ENCODE assay signal across 8 cellular contexts in genomic region chr1:68231627-68232303, GRCh38. TPM values are rescaled to one million over a fixed set of nuclear protein-coding genes. Genes with fewer than 3 reads are reported as not detected.
DNase-seq lines count a peak whose midpoint lies in the region; ATAC-seq and TF ChIP-seq lines count a peak whose summit lies in the region.

No MANE protein-coding gene starts in this region.

- H4K20me1 ChIP-seq in Karpas-422 (ENCODE audit: insufficient read depth, low read depth, low read length), result no peaks in the 10 kb centered on the region
- H4K20me1 ChIP-seq in OCI-LY7 (ENCODE audit: insufficient read depth, low read length), result no peaks in the 10 kb centered on the region

- no peak for TF ChIP-seq CTCF in endodermal cell (conservative IDR thresholded peaks at IDR 0.05)
- TF ChIP-seq CTCF in tibial nerve (IDR thresholded peaks at IDR 0.05), result no peak
- no peak for TF ChIP-seq CTCF in OCI-LY7 (conservative IDR thresholded peaks at IDR 0.05; ENCODE audit: low read length)

- H2BK15ac ChIP-seq in mesenchymal stem cell (ENCODE audit: low read depth, poor library complexity, severe bottlenecking), result peak overlapping the region; percentile 89

- no peak for ATAC-seq in HG02981 (IDR thresholded peaks at IDR 0.05; ENCODE audit: unreplicated experiment)

- POLR2A ChIA-PET in OCI-LY7 (lab: Charles Lee), result interaction anchor here (0.7 kb wide), 2 partner anchors 307 to 353 kb away, joined by 3 to 6 read pairs; no protein-coding TSS in a partner anchor

- no peaks in the 10 kb centered on the region for H3K9me3 Mint-ChIP-seq in endodermal cell

- no peak for TF ChIP-seq POLR2A in tibial nerve (IDR thresholded peaks at IDR 0.05)

- H3K79me1 ChIP-seq in mesenchymal stem cell (replicated peaks; ENCODE audit: low read length, poor library complexity, severe bottlenecking), result no peaks in the 10 kb centered on the region

- H3K79me2 ChIP-seq in Karpas-422 (ENCODE audit: low read length) (no peaks in the 10 kb centered on the region), OCI-LY7 (ENCODE audit: insufficient read depth, low read depth, low read length) (no peaks in the 10 kb centered on the region)

- peak overlapping the region; percentile 39 for H2AK5ac ChIP-seq in mesenchymal stem cell (ENCODE audit: low read length, severe bottlenecking)

- no peaks in the 10 kb centered on the region for H3K9me2 ChIP-seq in Karpas-422 (replicated peaks; ENCODE audit: insufficient read depth, low read length)
- no peaks in the 10 kb centered on the region for H3K9me2 ChIP-seq in OCI-LY7 (ENCODE audit: insufficient read depth, low read length)

- H3K4me2 ChIP-seq in mesenchymal stem cell (ENCODE audit: low read length, poor library complexity, severe bottlenecking) (peak overlapping the region; percentile 95), Karpas-422 (ENCODE audit: low read depth, low read length, poor library complexity, severe bottlenecking) (no peak overlapping the region), OCI-LY7 (ENCODE audit: low read length) (no peak overlapping the region)

- H3K9ac ChIP-seq in endodermal cell (ENCODE audit: extremely low read depth, low read length, poor library complexity, severe bottlenecking) (peak overlapping the region; percentile 95), mesenchymal stem cell (ENCODE audit: low read length) (peak overlapping the region; percentile 96), Karpas-422 (ENCODE audit: low read length) (no peak overlapping the region)

- H3K27ac Mint-ChIP-seq in endodermal cell, result peak overlapping the region; percentile 90

- peak overlapping the region; percentile 97 for H3K4me3 ChIP-seq in endodermal cell (ENCODE audit: low read length)
- H3K4me3 ChIP-seq in mesenchymal stem cell (ENCODE audit: insufficient read depth in 1 of 2, low read depth in 1 of 2, low read length in 2 of 2), result peak overlapping the region; percentile 75 to 99
- peak overlapping the region; percentile 63 to 83 (median 70) for H3K4me3 ChIP-seq in tibial nerve
- no peak overlapping the region for H3K4me3 ChIP-seq in Karpas-422 (ENCODE audit: low read length)
- H3K4me3 ChIP-seq in OCI-LY7 (ENCODE audit: low read depth, low read length, poor library complexity, severe bottlenecking), result no peak overlapping the region

- 0% methylated on average over 6 to 31 of the region's 31 CpGs for WGBS in endodermal cell (ENCODE audit: insufficient coverage in 1 of 2, insufficient read length in 1 of 2), 2 experiments
- WGBS in mesenchymal stem cell, result 1% methylated on average over 26 of the region's 31 CpGs
- WGBS in tibial nerve, 2 donors, result 1% methylated on average over 29 to 31 of the region's 31 CpGs

- H3K36me3 Mint-ChIP-seq in endodermal cell (ENCODE audit: low read depth), result peaks cover 1% of the 10 kb centered on the region

- H3K23ac ChIP-seq in mesenchymal stem cell (ENCODE audit: low read length in 2 of 2), result no peak overlapping the region

- H3K4me1 Mint-ChIP-seq in endodermal cell, result peaks cover 34% of the 10 kb centered on the region

- no TSS peak for BruUV-seq in OCI-LY7 (replicated peaks; lab: Mats Ljungman, UMichigan)

- peaks cover 85% of the 10 kb centered on the region for H3K27me3 Mint-ChIP-seq in endodermal cell (ENCODE audit: insufficient read depth)

- CTCF ChIA-PET in OCI-LY7 (lab: Charles Lee; ENCODE audit: unreplicated experiment), result interaction anchor here (0.6 kb wide), 1 partner anchor 307 kb away, joined by 8 read pairs; no protein-coding TSS in a partner anchor

- H2BK120ac ChIP-seq in mesenchymal stem cell (ENCODE audit: low read depth, low read length), result peak overlapping the region; percentile 89

- peak overlapping the region; percentile 89 for H3K4me3 Mint-ChIP-seq in endodermal cell

- H3K4me1 ChIP-seq in endodermal cell (ENCODE audit: control insufficient read depth, insufficient read depth, low read length), result no peaks in the 10 kb centered on the region
- no peaks in the 10 kb centered on the region for H3K4me1 ChIP-seq in mesenchymal stem cell (ENCODE audit: control insufficient read depth, insufficient read depth, low read depth, low read length)
- H3K4me1 ChIP-seq in tibial nerve, result peaks cover 0 to 40% (median 15%) of the 10 kb centered on the region in 4 donors
- no peaks in the 10 kb centered on the region for H3K4me1 ChIP-seq in Karpas-422 (ENCODE audit: low read length)
- H3K4me1 ChIP-seq in OCI-LY7 (ENCODE audit: insufficient read depth, low read length, poor library complexity, severe bottlenecking), result no peaks in the 10 kb centered on the region

- no peak overlapping the region for H2BK12ac ChIP-seq in mesenchymal stem cell (ENCODE audit: low read length in 2 of 2)

- TF ChIP-seq EP300 in tibial nerve (IDR thresholded peaks at IDR 0.05), result peak in 1 of 2 donors; percentile 58

- H3K14ac ChIP-seq in mesenchymal stem cell (ENCODE audit: low read length in 2 of 2), result peak overlapping the region in 1 of 2 experiments; percentile 14

- intact Hi-C loops in OCI-LY7 (cut with micrococcal nuclease; ENCODE audit: unreplicated experiment), result no loop called here

- peak overlapping the region; percentile 58 to 90 for H3K18ac ChIP-seq in mesenchymal stem cell (ENCODE audit: low read depth in 1 of 2, low read length in 2 of 2)

- peak overlapping the region; percentile 42 for H4K8ac ChIP-seq in mesenchymal stem cell (ENCODE audit: low read length)

- H3K27ac ChIP-seq in endodermal cell (ENCODE audit: low read depth, low read length) (peak overlapping the region; percentile 96), mesenchymal stem cell (ENCODE audit: low read length, poor library complexity, severe bottlenecking) (peak overlapping the region; percentile 88), tibial nerve (peak overlapping the region; percentile 69 to 94 (median 80)), Karpas-422 (ENCODE audit: low read length) (no peak overlapping the region), OCI-LY7 (ENCODE audit: low read depth, low read length, poor library complexity, severe bottlenecking) (no peak overlapping the region)

- peaks cover 11% of the 10 kb centered on the region for H3K27me3 ChIP-seq in endodermal cell (ENCODE audit: control insufficient read depth, insufficient read depth, low read length, poor library complexity, severe bottlenecking)
- no peaks in the 10 kb centered on the region for H3K27me3 ChIP-seq in mesenchymal stem cell (ENCODE audit: control insufficient read depth in 1 of 2, insufficient read depth in 1 of 2, low read length in 2 of 2)
- H3K27me3 ChIP-seq in tibial nerve, result no peaks in the 10 kb centered on the region
- no peaks in the 10 kb centered on the region for H3K27me3 ChIP-seq in Karpas-422 (ENCODE audit: low read length)

- H2AFZ ChIP-seq in mesenchymal stem cell (ENCODE audit: low read depth, low read length) (no peak overlapping the region), Karpas-422 (ENCODE audit: low read length) (no peak overlapping the region), OCI-LY7 (ENCODE audit: low read length) (no peak overlapping the region)

- H3K4ac ChIP-seq in mesenchymal stem cell (ENCODE audit: low read depth in 1 of 2, low read length in 2 of 2), result peak overlapping the region; percentile 81 to 86

- H2BK5ac ChIP-seq in mesenchymal stem cell (ENCODE audit: low read depth, low read length, poor library complexity, severe bottlenecking), result peak overlapping the region; percentile 81

- H3K9me3 ChIP-seq in endodermal cell (ENCODE audit: control insufficient read depth, low read length), result no peaks in the 10 kb centered on the region
- H3K9me3 ChIP-seq in mesenchymal stem cell (ENCODE audit: control insufficient read depth, low read length), result no peaks in the 10 kb centered on the region
- H3K9me3 ChIP-seq in tibial nerve, result no peaks in the 10 kb centered on the region
- H3K9me3 ChIP-seq in Karpas-422 (ENCODE audit: low read length), result no peaks in the 10 kb centered on the region
- H3K9me3 ChIP-seq in OCI-LY7 (ENCODE audit: low read length), result no peaks in the 10 kb centered on the region

- DNase-seq in H4 (ENCODE audit: low spot score) (peak; percentile 81), NCI-H82 treated with DMSO at 0.1 percent for 48 hours (lab: John Stamatoyannopoulos, UW; ENCODE audit: unreplicated experiment) (peak; percentile 57), endodermal cell (peak; percentile 74), mesenchymal stem cell (peak; percentile 86), tibial nerve (ENCODE audit: low spot score in 2 of 2) (peak; percentile 25 to 53), Karpas-422 (no peak), OCI-LY7 (ENCODE audit: low spot score) (no peak)

- no peak overlapping the region for H4K91ac ChIP-seq in mesenchymal stem cell (ENCODE audit: low read length)

- H3K36me3 ChIP-seq in endodermal cell (ENCODE audit: control insufficient read depth, insufficient read depth, low read length) (peaks cover 3% of the 10 kb centered on the region), mesenchymal stem cell (ENCODE audit: control insufficient read depth in 1 of 2, insufficient read depth in 2 of 2, low read depth in 1 of 2, low read length in 2 of 2) (peaks cover 0 to 5% of the 10 kb centered on the region in 2 experiments), tibial nerve (no peaks in the 10 kb centered on the region), Karpas-422 (ENCODE audit: insufficient read depth, low read length) (no peaks in the 10 kb centered on the region), OCI-LY7 (ENCODE audit: insufficient read depth, low read length) (no peaks in the 10 kb centered on the region)

RNA-seq across cellular contexts. Expression of gene WLS, which starts 0.6 kb away (rescaled TPM):
- total RNA-seq in H4 (2014; rRNA removed; shearing (Covaris generic)), result 139 and 151 TPM in 2 replicates
- 100 to 1,000 TPM in 1 of 2 donors, 10 to 100 TPM in 1; 90.8 to 115 TPM for total RNA-seq in endodermal cell
- 341 TPM for polyA plus RNA-seq in endodermal cell (2013, experiment 1 of 2)
- 322 TPM for polyA plus RNA-seq in endodermal cell (2013, experiment 2 of 2)
- polyA plus RNA-seq in mesenchymal stem cell (2013, experiment 1 of 2), result 349 TPM
- polyA plus RNA-seq in mesenchymal stem cell (2013, experiment 2 of 2), result 359 TPM
- total RNA-seq in tibial nerve, result 10 to 100 TPM; 34.8 to 78.9 (median 44.4) TPM
- total RNA-seq in Karpas-422 (2014; rRNA removed; shearing (Covaris generic); ENCODE audit: low replicate concordance), result not detected in 2 replicates
- total RNA-seq in OCI-LY7 (2014; rRNA removed; shearing (Covaris generic)), result not detected in 2 replicates
- 0.31 TPM in 1 of 2 replicates, not detected in the other for total RNA-seq in OCI-LY7 (2022)

Comparison
In these comparisons a context has a peak if more than half of its experiments do, and no peak if none do; other contexts are left out.
1. DNase-seq: peak in H4 (single experiment), NCI-H82 treated with DMSO at 0.1 percent for 48 hours (single experiment), endodermal cell (single experiment), mesenchymal stem cell (single experiment) and tibial nerve (2 of 2); none in Karpas-422 (single experiment) and OCI-LY7 (single experiment).
2. H3K27ac ChIP-seq: peak in endodermal cell (single experiment), mesenchymal stem cell (single experiment) and tibial nerve (4 of 4); none in Karpas-422 (single experiment) and OCI-LY7 (single experiment).
3. H3K4me3 ChIP-seq: peak in endodermal cell (single experiment), mesenchymal stem cell (2 of 2) and tibial nerve (4 of 4); none in Karpas-422 (single experiment) and OCI-LY7 (single experiment).
4. RNA of gene WLS, which starts 0.6 kb away (total RNA-seq): 139 to 151 TPM in H4, 90.8 to 115 TPM in endodermal cell and 34.8 to 78.9 TPM in tibial nerve; 0.31 TPM in OCI-LY7 and not detected in Karpas-422; every median in the first group is over 10 times any median in the second.